Comparison of ENCODE assay signal across 8 cellular contexts in genomic region chr7:74544706-74545469, GRCh38.
DNase-seq lines count a peak whose midpoint lies in the region; ATAC-seq lines count a peak whose summit lies in the region.

No MANE protein-coding gene starts in this region.

- H3K36me3 Mint-ChIP-seq in activated CD4-positive, alpha-beta T cell treated with anti-CD3 and anti-CD28 coated beads, Interleukin-2, amount 10 ng/mL, durations not matched to agents 24 days and 14 days (ENCODE audit: low read depth) = no peaks in the 10 kb centered on the region
- H3K36me3 Mint-ChIP-seq in activated T-cell treated with anti-CD3 and anti-CD28 coated beads, Interleukin-2, amount 50 U/mL, for 24 hours (ENCODE audit: low read depth) = peaks cover 5% of the 10 kb centered on the region
- peaks cover 18 to 20% of the 10 kb centered on the region in 2 donors for H3K36me3 Mint-ChIP-seq in stimulated activated naive B cell treated with anti-CD40 and anti-IgM and Interleukin-4, amounts not matched to agents 10 μg/mL and 1 μg/mL and 100 μg/mL, for 72 hours

- ATAC-seq in stimulated activated naive B cell treated with anti-CD40 and anti-IgM and Interleukin-4, amounts not matched to agents 10 μg/mL and 1 μg/mL and 100 μg/mL, for 72 hours (replicated peaks) = peak; percentile 78 to 79

- H3K27ac Mint-ChIP-seq in activated CD4-positive, alpha-beta T cell treated with anti-CD3 and anti-CD28 coated beads, Interleukin-2, amount 10 ng/mL, durations not matched to agents 24 days and 14 days = no peak overlapping the region
- no peak overlapping the region for H3K27ac Mint-ChIP-seq in activated T-cell treated with anti-CD3 and anti-CD28 coated beads, Interleukin-2, amount 50 U/mL, for 24 hours
- no peak overlapping the region for H3K27ac Mint-ChIP-seq in stimulated activated naive B cell treated with anti-CD40 and anti-IgM and Interleukin-4, amounts not matched to agents 10 μg/mL and 1 μg/mL and 100 μg/mL, for 72 hours

- H3K9me3 Mint-ChIP-seq in activated CD4-positive, alpha-beta T cell treated with anti-CD3 and anti-CD28 coated beads, Interleukin-2, amount 10 ng/mL, durations not matched to agents 24 days and 14 days = peaks cover 10% of the 10 kb centered on the region
- no peaks in the 10 kb centered on the region for H3K9me3 Mint-ChIP-seq in activated T-cell treated with anti-CD3 and anti-CD28 coated beads, Interleukin-2, amount 50 U/mL, for 24 hours
- peaks cover 0 to 6% of the 10 kb centered on the region in 2 donors for H3K9me3 Mint-ChIP-seq in stimulated activated naive B cell treated with anti-CD40 and anti-IgM and Interleukin-4, amounts not matched to agents 10 μg/mL and 1 μg/mL and 100 μg/mL, for 72 hours

- DNase-seq in activated CD4-positive, alpha-beta T cell treated with anti-CD3 and anti-CD28 coated beads, Interleukin-2, amount 50 U/mL, for 48 hours = peak; percentile 41 to 60
- DNase-seq in activated CD4-positive, alpha-beta T cell treated with anti-CD3 and anti-CD28 coated beads, Interleukin-2, amount 10 ng/mL, durations not matched to agents 24 days and 14 days = no peak
- DNase-seq in NCI-H146 treated with DMSO at 0.1 percent for 48 hours (lab: John Stamatoyannopoulos, UW; ENCODE audit: unreplicated experiment) (peak; percentile 17), iPS DF 19.7 (ENCODE audit: low read depth, low spot score) (peak; percentile 9), NCI-H774 (lab: John Stamatoyannopoulos, UW) (no peak), NCI-H2196 treated with DMSO at 0.1 percent for 48 hours (lab: John Stamatoyannopoulos, UW; ENCODE audit: unreplicated experiment) (no peak)
- DNase-seq in activated T-cell treated with anti-CD3 and anti-CD28 coated beads, Interleukin-2, amount 50 U/mL, for 24 hours = peak; percentile 56
- DNase-seq in stimulated activated naive B cell treated with anti-CD40 and anti-IgM and Interleukin-4, amounts not matched to agents 10 μg/mL and 1 μg/mL and 100 μg/mL, for 72 hours = peak; percentile 9

- intact Hi-C loops in activated CD4-positive, alpha-beta T cell treated with anti-CD3 and anti-CD28 coated beads, Interleukin-2, amount 10 ng/mL, durations not matched to agents 24 days and 14 days (cut with micrococcal nuclease) = no loop called here

- no peak overlapping the region for H3K4me3 Mint-ChIP-seq in activated CD4-positive, alpha-beta T cell treated with anti-CD3 and anti-CD28 coated beads, Interleukin-2, amount 10 ng/mL, durations not matched to agents 24 days and 14 days
- H3K4me3 Mint-ChIP-seq in activated T-cell treated with anti-CD3 and anti-CD28 coated beads, Interleukin-2, amount 50 U/mL, for 24 hours = no peak overlapping the region
- no peak overlapping the region for H3K4me3 Mint-ChIP-seq in stimulated activated naive B cell treated with anti-CD40 and anti-IgM and Interleukin-4, amounts not matched to agents 10 μg/mL and 1 μg/mL and 100 μg/mL, for 72 hours

- H3K27me3 Mint-ChIP-seq in activated CD4-positive, alpha-beta T cell treated with anti-CD3 and anti-CD28 coated beads, Interleukin-2, amount 10 ng/mL, durations not matched to agents 24 days and 14 days = no peaks in the 10 kb centered on the region
- no peaks in the 10 kb centered on the region for H3K27me3 Mint-ChIP-seq in activated T-cell treated with anti-CD3 and anti-CD28 coated beads, Interleukin-2, amount 50 U/mL, for 24 hours
- H3K27me3 Mint-ChIP-seq in stimulated activated naive B cell treated with anti-CD40 and anti-IgM and Interleukin-4, amounts not matched to agents 10 μg/mL and 1 μg/mL and 100 μg/mL, for 72 hours = no peaks in the 10 kb centered on the region

- H3K4me1 Mint-ChIP-seq in activated CD4-positive, alpha-beta T cell treated with anti-CD3 and anti-CD28 coated beads, Interleukin-2, amount 10 ng/mL, durations not matched to agents 24 days and 14 days = no peaks in the 10 kb centered on the region
- no peaks in the 10 kb centered on the region for H3K4me1 Mint-ChIP-seq in activated T-cell treated with anti-CD3 and anti-CD28 coated beads, Interleukin-2, amount 50 U/mL, for 24 hours (ENCODE audit: low read depth)
- no peaks in the 10 kb centered on the region for H3K4me1 Mint-ChIP-seq in stimulated activated naive B cell treated with anti-CD40 and anti-IgM and Interleukin-4, amounts not matched to agents 10 μg/mL and 1 μg/mL and 100 μg/mL, for 72 hours

Comparison
In these comparisons a context has a peak if more than half of its experiments do, and no peak if none do; other contexts are left out.
1. DNase-seq: peak in activated CD4-positive, alpha-beta T cell treated with anti-CD3 and anti-CD28 coated beads, Interleukin-2, amount 50 U/mL, for 48 hours (2 of 2), NCI-H146 treated with DMSO at 0.1 percent for 48 hours (single experiment), activated T-cell treated with anti-CD3 and anti-CD28 coated beads, Interleukin-2, amount 50 U/mL, for 24 hours (single experiment), iPS DF 19.7 (single experiment) and stimulated activated naive B cell treated with anti-CD40 and anti-IgM and Interleukin-4, amounts not matched to agents 10 μg/mL and 1 μg/mL and 100 μg/mL, for 72 hours (single experiment); none in activated CD4-positive, alpha-beta T cell treated with anti-CD3 and anti-CD28 coated beads, Interleukin-2, amount 10 ng/mL, durations not matched to agents 24 days and 14 days (single experiment), NCI-H774 (single experiment) and NCI-H2196 treated with DMSO at 0.1 percent for 48 hours (single experiment).